14 cellular contexts compared by ENCODE assay signal in genomic region chr6:32983493-32983848, GRCh38. TPM values are rescaled to one million over a fixed set of nuclear protein-coding genes. Genes with fewer than 3 reads are reported as not detected.
A peak's percentile ranks its signal among the peaks of the same experiment; 100 is the strongest.
DNase-seq lines count a peak whose midpoint lies in the region; ATAC-seq and TF ChIP-seq lines count a peak whose summit lies in the region.
"Had no signal": no experiment of that assay in that cellular context is flagged by ENCODE, and none has a peak within 500 bp of the region (broad histone marks: within the 10 kb centered on the region; RNA-seq: fewer than 3 reads in every experiment).

No MANE protein-coding gene starts in this region.

- H3K36me3 ChIP-seq in left ventricle myocardium inferior (peaks cover 36% of the 10 kb centered on the region), stomach (peaks cover 33 to 39% (median 38%) of the 10 kb centered on the region in 4 donors), smooth muscle cell (ENCODE audit: low read depth) (peaks cover 25% of the 10 kb centered on the region)

- no peak overlapping the region for H3K9ac ChIP-seq in smooth muscle cell (ENCODE audit: low read depth)

- TF ChIP-seq CTCF in left ventricle myocardium inferior (IDR thresholded peaks at IDR 0.05; ENCODE audit: borderline replicate concordance) (no peak), stomach (IDR thresholded peaks at IDR 0.05) (no peak), smooth muscle cell (IDR thresholded peaks at IDR 0.05; ENCODE audit: borderline replicate concordance, insufficient read depth, poor library complexity, severe bottlenecking) (no peak)

- no peak overlapping the region for H3K4me3 ChIP-seq in left ventricle myocardium inferior
- H3K4me3 ChIP-seq in stomach: no peak overlapping the region
- H3K4me3 ChIP-seq in smooth muscle cell: no peak overlapping the region

- peaks cover 60% of the 10 kb centered on the region for H4K20me1 ChIP-seq in smooth muscle cell (ENCODE audit: low read depth)

- H3K9me3 ChIP-seq in left ventricle myocardium inferior (replicated peaks): no peaks in the 10 kb centered on the region
- no peaks in the 10 kb centered on the region for H3K9me3 ChIP-seq in stomach
- H3K9me3 ChIP-seq in smooth muscle cell (replicated peaks; ENCODE audit: low read depth): no peaks in the 10 kb centered on the region

- H3K4me1 ChIP-seq in left ventricle myocardium inferior: peaks cover 42% of the 10 kb centered on the region
- peaks cover 38 to 67% (median 61%) of the 10 kb centered on the region in 4 donors for H3K4me1 ChIP-seq in stomach
- no peaks in the 10 kb centered on the region for H3K4me1 ChIP-seq in smooth muscle cell (ENCODE audit: low read depth)

- 28 to 52% (median 38%) methylated on average over 1 of the region's 1 CpG for WGBS in stomach, 5 donors
- WGBS in smooth muscle cell (ENCODE audit: low lambda C conversion rate): 93% methylated on average over 1 of the region's 1 CpG

- no peak overlapping the region for H3K27ac ChIP-seq in left ventricle myocardium inferior (replicated peaks)
- H3K27ac ChIP-seq in epithelial cell of prostate: peak overlapping the region; percentile 21
- peak overlapping the region in 4 of 5 donors; percentile 47 to 76 (median 62) for H3K27ac ChIP-seq in stomach
- H3K27ac ChIP-seq in smooth muscle cell (ENCODE audit: low read depth): no peak overlapping the region

- TF ChIP-seq EP300 in stomach (IDR thresholded peaks at IDR 0.05): no peak

- no peaks in the 10 kb centered on the region for H3K27me3 ChIP-seq in left ventricle myocardium inferior (ENCODE audit: low read depth)
- H3K27me3 ChIP-seq in stomach: no peaks in the 10 kb centered on the region
- H3K27me3 ChIP-seq in smooth muscle cell (ENCODE audit: low read depth): no peaks in the 10 kb centered on the region

- intact Hi-C loops in Right ventricle myocardium superior (cut with DNase I): loop anchor here (5.0 kb wide), 1 partner anchor 96 kb away; no protein-coding TSS in a partner anchor
- intact Hi-C loops in left ventricle myocardium inferior (cut with micrococcal nuclease): loop anchor here (5.0 kb wide), 1 partner anchor 96 kb away; no protein-coding TSS in a partner anchor
- intact Hi-C loops in stomach (cut with DNase I; ENCODE audit: low total_unique reads): no loop called here

- peak; percentile 5 for ATAC-seq in Right ventricle myocardium superior (ENCODE audit: poor library complexity)
- ATAC-seq in SK-N-SH treated with all-trans-retinoic acid at 6 μM for 48 hours: peak; percentile 27

- DNase-seq in Right ventricle myocardium superior (no peak), left ventricle myocardium inferior (no peak), epithelial cell of prostate (ENCODE audit: low read depth, low spot score) (no peak), stomach (no peak), smooth muscle cell (lab: John Stamatoyannopoulos, UW; ENCODE audit: unreplicated experiment) (no peak), glomerular visceral epithelial cell (ENCODE audit: extremely low spot score) (no peak), NCI-H2196 treated with DMSO at 0.1 percent for 48 hours (lab: John Stamatoyannopoulos, UW; ENCODE audit: unreplicated experiment) (no peak)
- DNase-seq: activated gamma-delta T cell; dermis blood vessel endothelial cell; NCI-H1092; NCI-H526; stimulated activated naive CD8-positive, alpha-beta T cell treated with anti-CD3 and anti-CD28 coated beads, Interleukin-15, Interleukin-2, amounts not matched to agents 100 U/mL and 50 U/mL, for 24 hours had no signal

- H3K79me2 ChIP-seq in smooth muscle cell (ENCODE audit: low read depth): peaks cover 17% of the 10 kb centered on the region

- no peak overlapping the region for H2AFZ ChIP-seq in smooth muscle cell (ENCODE audit: low read depth)

- H3K4me2 ChIP-seq in smooth muscle cell: no peak overlapping the region

- TF ChIP-seq POLR2A in stomach (IDR thresholded peaks at IDR 0.05): no peak

- peaks cover 48% of the 10 kb centered on the region for H3F3A ChIP-seq in smooth muscle cell (ENCODE audit: low read depth)

TF ChIP-seq in SK-N-SH treated with all-trans-retinoic acid at 6 μM for 48 hours, 23 proteins besides CTCF, POLR2A, EP300 and RAD21:
- TF ChIP-seq CSDC2 (CRISPR knock-in tag; IDR thresholded peaks at IDR 0.05): no peak
- TF ChIP-seq SNAI2 (CRISPR knock-in tag; IDR thresholded peaks at IDR 0.05): no peak
- no peak for TF ChIP-seq GLIS3 (CRISPR knock-in tag; IDR thresholded peaks at IDR 0.05)
- no peak for TF ChIP-seq TSHZ2 (CRISPR knock-in tag; IDR thresholded peaks at IDR 0.05)
- TF ChIP-seq RARB (CRISPR knock-in tag; IDR thresholded peaks at IDR 0.05): no peak
- no peak for TF ChIP-seq CSRNP3 (CRISPR knock-in tag; IDR thresholded peaks at IDR 0.05)
- no peak for TF ChIP-seq OSR1 (CRISPR knock-in tag; IDR thresholded peaks at IDR 0.05)
- TF ChIP-seq PATZ1 (CRISPR knock-in tag; IDR thresholded peaks at IDR 0.05; ENCODE audit: borderline replicate concordance): no peak

RNA-seq across cellular contexts. Expression of gene BRD2, which starts 15.1 kb away (rescaled TPM):
- total RNA-seq in Right ventricle myocardium superior (62.6 TPM), left ventricle myocardium inferior (63.4 TPM), stomach (100 to 1,000 TPM; 111 to 538 (median 190) TPM), smooth muscle cell (205 and 244 TPM in 2 replicates)
- polyA plus RNA-seq in stomach (10 to 100 TPM; 70.7 to 78.7 (median 74.4) TPM), smooth muscle cell (162 and 197 TPM in 2 replicates)

RNA-seq across cellular contexts. Expression of gene HLA-DOA, which starts 25.9 kb away (rescaled TPM):
- total RNA-seq in Right ventricle myocardium superior (1.2 TPM), left ventricle myocardium inferior (1.8 TPM), stomach (1 to 10 TPM in 2 of 5 donors, under 1 TPM in 2, not detected in 1; 0.45 to 3.9 (median 1.9) TPM), smooth muscle cell (0.09 TPM in 1 of 2 replicates, not detected in the other)
- polyA plus RNA-seq in stomach (1 to 10 TPM in 1 of 3 donors, under 1 TPM in 2; 0.62 to 2.1 (median 0.92) TPM), smooth muscle cell (0.26 TPM in 1 of 2 replicates, not detected in the other)
- total RNA-seq: dermis blood vessel endothelial cell, glomerular endothelial cell had no signal

RNA-seq across cellular contexts. Expression of gene HLA-DMA, which starts 30.6 kb away (rescaled TPM):
- 16.3 TPM for total RNA-seq in Right ventricle myocardium superior
- total RNA-seq in left ventricle myocardium inferior: 15.8 TPM
- total RNA-seq in stomach: 100 to 1,000 TPM in 1 of 5 donors, 10 to 100 TPM in 2, 1 to 10 TPM in 1, under 1 TPM in 1; 0.87 to 129 (median 34.4) TPM
- 10 to 100 TPM; 15.1 to 93.2 (median 30.0) TPM for polyA plus RNA-seq in stomach
- 0.90 and 3.1 TPM in 2 replicates for total RNA-seq in smooth muscle cell
- polyA plus RNA-seq in smooth muscle cell: 4.0 and 4.8 TPM in 2 replicates

RNA-seq across cellular contexts. Expression of gene HLA-DMB, which starts 42.6 kb away (rescaled TPM):
- total RNA-seq in Right ventricle myocardium superior (10.4 TPM), left ventricle myocardium inferior (9.1 TPM), stomach (10 to 100 TPM in 2 of 5 donors, 1 to 10 TPM in 2, not detected in 1; 7.6 to 27.1 (median 13.4) TPM), smooth muscle cell (not detected in 2 replicates)
- polyA plus RNA-seq in stomach (10 to 100 TPM in 2 of 3 donors, 1 to 10 TPM in 1; 8.1 to 25.3 (median 11.8) TPM), smooth muscle cell (not detected in 2 replicates)

Comparison
In these comparisons a context has a peak if more than half of its experiments do, and no peak if none do; other contexts are left out.
1. H3K27ac ChIP-seq: peak in epithelial cell of prostate (single experiment) and stomach (4 of 5); none in left ventricle myocardium inferior (single experiment) and smooth muscle cell (single experiment).